In the genomic region with DNA sequence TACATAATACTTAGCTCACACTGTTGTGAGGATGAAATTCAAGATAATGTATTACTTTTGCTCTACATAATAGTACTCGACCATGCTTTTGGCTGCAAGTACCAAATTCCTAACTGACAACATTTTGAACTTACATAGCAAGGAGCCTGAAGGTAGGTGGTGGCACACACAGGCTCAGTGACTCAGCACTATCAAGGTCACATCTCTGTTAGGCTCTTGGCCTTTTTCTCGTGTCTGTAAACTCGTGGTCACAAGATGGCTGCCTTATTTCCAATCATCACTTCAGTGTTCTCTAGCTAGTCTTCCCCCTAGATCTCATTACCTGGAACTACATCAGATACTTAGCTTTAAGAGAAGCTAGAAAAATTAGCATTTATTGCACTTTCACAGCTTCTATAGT, we compare ENCODE assay signal across 1 cellular context.
TF ChIP-seq lines count a peak whose summit lies in the region.

No MANE protein-coding gene starts in this region.

TF ChIP-seq in GM23338, 12 proteins besides CTCF, POLR2A, EP300 and RAD21 (continued from another document):
- TF ChIP-seq EZH2 (IDR thresholded peaks at IDR 0.05; ENCODE audit: low read depth, unreplicated experiment) (no peak), ZNF114 (CRISPR knock-in tag; IDR thresholded peaks at IDR 0.05) (no peak)
